ENCODE assay signal across 8 cellular contexts in genomic region chr10:17232276-17232987, GRCh38. TPM values are rescaled to one million over a fixed set of nuclear protein-coding genes. Genes with fewer than 3 reads are reported as not detected.
DNase-seq lines count a peak whose midpoint lies in the region; ATAC-seq and TF ChIP-seq lines count a peak whose summit lies in the region.

No MANE protein-coding gene starts in this region.

- DNase-seq in AG09309 (ENCODE audit: low read depth) (no peak), mesothelial cell of epicardium (ENCODE audit: low spot score in 2 of 2, unreplicated experiment in 2 of 2) (no peak), amniotic stem cell (lab: John Stamatoyannopoulos, UW) (no peak), NCI-H345 treated with DMSO at 0.1 percent for 48 hours (lab: John Stamatoyannopoulos, UW; ENCODE audit: unreplicated experiment) (no peak)
- DNase-seq in activated naive CD8-positive, alpha-beta T cell treated with anti-CD3 and anti-CD28 coated beads, Interleukin-2, amount 10 ng/mL, durations not matched to agents 7 days and 5 days: no peak

- peaks cover 45% of the 10 kb centered on the region for H3K4me1 Mint-ChIP-seq in activated naive CD8-positive, alpha-beta T cell treated with anti-CD3 and anti-CD28 coated beads, Interleukin-2, amount 10 ng/mL, durations not matched to agents 7 days and 5 days
- H3K4me1 Mint-ChIP-seq in mesothelial cell of epicardium: peaks cover 36% of the 10 kb centered on the region

- H3K27me3 Mint-ChIP-seq in activated naive CD8-positive, alpha-beta T cell treated with anti-CD3 and anti-CD28 coated beads, Interleukin-2, amount 10 ng/mL, durations not matched to agents 7 days and 5 days: no peaks in the 10 kb centered on the region
- H3K27me3 Mint-ChIP-seq in mesothelial cell of epicardium (ENCODE audit: low read depth): peaks cover 22% of the 10 kb centered on the region

- no peaks in the 10 kb centered on the region for H3K9me3 Mint-ChIP-seq in activated naive CD8-positive, alpha-beta T cell treated with anti-CD3 and anti-CD28 coated beads, Interleukin-2, amount 10 ng/mL, durations not matched to agents 7 days and 5 days
- H3K9me3 Mint-ChIP-seq in mesothelial cell of epicardium: no peaks in the 10 kb centered on the region

- POLR2A ChIA-PET in activated naive CD8-positive, alpha-beta T cell treated with anti-CD3 and anti-CD28 coated beads, Interleukin-2, amount 10 ng/mL, durations not matched to agents 7 days and 5 days (lab: Charles Lee): interaction anchor here (0.9 to 8.4 kb wide), 4 partner anchors 17 to 226 kb away, joined by 3 to 118 read pairs (median 5); no protein-coding TSS in a partner anchor

- TF ChIP-seq CTCF in AG09309 (IDR thresholded peaks at IDR 0.05; ENCODE audit: control insufficient read depth, insufficient read depth, low read depth, low read length, missing control alignments): no peak
- no peak for TF ChIP-seq CTCF in mesothelial cell of epicardium (IDR thresholded peaks at IDR 0.05; ENCODE audit: unreplicated experiment)

- H3K36me3 Mint-ChIP-seq in activated naive CD8-positive, alpha-beta T cell treated with anti-CD3 and anti-CD28 coated beads, Interleukin-2, amount 10 ng/mL, durations not matched to agents 7 days and 5 days: peaks cover 57% of the 10 kb centered on the region
- H3K36me3 Mint-ChIP-seq in mesothelial cell of epicardium: peaks cover 25% of the 10 kb centered on the region

- peak overlapping the region; percentile 34 for H3K27ac Mint-ChIP-seq in activated naive CD8-positive, alpha-beta T cell treated with anti-CD3 and anti-CD28 coated beads, Interleukin-2, amount 10 ng/mL, durations not matched to agents 7 days and 5 days
- peak overlapping the region; percentile 30 for H3K27ac Mint-ChIP-seq in mesothelial cell of epicardium

- peak overlapping the region; percentile 90 for H3K4me3 ChIP-seq in AG09309 (ENCODE audit: control insufficient read depth, low read depth, low read length)

- peak overlapping the region; percentile 91 for H3K4me3 Mint-ChIP-seq in activated naive CD8-positive, alpha-beta T cell treated with anti-CD3 and anti-CD28 coated beads, Interleukin-2, amount 10 ng/mL, durations not matched to agents 7 days and 5 days
- H3K4me3 Mint-ChIP-seq in mesothelial cell of epicardium: peak overlapping the region; percentile 92

- peak; percentile 10 for ATAC-seq in GM21717 (IDR thresholded peaks at IDR 0.05; ENCODE audit: unreplicated experiment)
- no peak for ATAC-seq in activated naive CD8-positive, alpha-beta T cell treated with anti-CD3 and anti-CD28 coated beads, Interleukin-2, amount 10 ng/mL, durations not matched to agents 7 days and 5 days (ENCODE audit: low read depth)
- no peak for ATAC-seq in HG03571 (IDR thresholded peaks at IDR 0.05; ENCODE audit: unreplicated experiment)
- no peak for ATAC-seq in GM18873 (IDR thresholded peaks at IDR 0.05; ENCODE audit: low FRiP score, unreplicated experiment)

RNA-seq across cellular contexts. Expression of gene VIM, which starts 4.4 kb away (rescaled TPM):
- 1,000 to 10,000 TPM; 1,681 to 1,738 TPM for total RNA-seq in activated naive CD8-positive, alpha-beta T cell treated with anti-CD3 and anti-CD28 coated beads, Interleukin-2, amount 10 ng/mL, durations not matched to agents 7 days and 5 days
- total RNA-seq in mesothelial cell of epicardium: 1,386 to 1,516 TPM (median 1,481 TPM) in 3 replicates

RNA-seq across cellular contexts. Expression of gene TRDMT1, which starts 31.0 kb away (rescaled TPM):
- 10 to 100 TPM; 15.3 to 17.1 TPM for total RNA-seq in activated naive CD8-positive, alpha-beta T cell treated with anti-CD3 and anti-CD28 coated beads, Interleukin-2, amount 10 ng/mL, durations not matched to agents 7 days and 5 days
- 8.2 to 12.3 TPM (median 8.6 TPM) in 3 replicates for total RNA-seq in mesothelial cell of epicardium
